ENCODE assay signal across 8 cellular contexts in the genomic region with DNA sequence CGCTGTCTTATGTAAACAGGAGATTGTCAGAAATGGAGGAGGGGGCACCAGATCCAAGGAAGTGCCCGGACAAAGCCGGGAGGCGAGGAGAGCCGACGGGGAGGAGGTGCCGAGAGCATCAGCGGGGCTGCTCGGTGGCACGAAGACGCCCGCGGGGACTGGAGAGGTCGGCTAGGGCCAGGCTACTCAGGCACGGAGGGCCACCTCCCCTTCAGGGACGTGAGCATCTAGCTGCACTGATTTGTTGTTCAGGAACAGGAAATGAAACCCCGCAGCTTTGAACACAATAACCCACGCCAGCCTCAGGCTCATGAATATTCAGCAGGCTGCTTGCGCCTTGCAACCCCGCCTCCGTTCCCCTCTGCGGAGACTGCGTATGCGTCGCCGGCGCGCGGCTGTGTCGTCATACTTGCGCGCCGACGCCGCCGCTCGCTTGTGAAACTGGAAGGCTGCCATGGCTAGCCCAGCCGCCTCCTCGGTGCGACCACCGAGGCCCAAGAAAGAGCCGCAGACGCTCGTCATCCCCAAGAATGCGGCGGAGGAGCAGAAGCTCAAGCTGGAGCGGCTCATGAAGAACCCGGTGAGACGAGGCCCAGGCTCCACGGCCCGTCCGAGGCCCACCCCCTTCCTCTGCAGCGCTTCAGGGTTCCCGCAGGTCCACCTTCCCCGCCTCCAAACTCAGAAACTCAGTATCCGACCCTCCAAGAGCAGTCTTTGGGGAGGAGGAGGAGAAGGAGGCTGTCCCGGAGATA. TPM values are rescaled to one million over a fixed set of nuclear protein-coding genes. Genes with fewer than 3 reads are reported as not detected.
A peak's percentile ranks its signal among the peaks of the same experiment; 100 is the strongest.
DNase-seq lines count a peak whose midpoint lies in the region; ATAC-seq and TF ChIP-seq lines count a peak whose summit lies in the region.

Gene PRKRIP1 (plus strand): TSS at position 406 of the 752 bp plus-strand sequence. CDS start 49 bp downstream, at position 455.

- no peaks in the 10 kb centered on the region for H3K9me3 Mint-ChIP-seq in CD8-positive, alpha-beta T cell
- H3K9me3 Mint-ChIP-seq in activated CD8-positive, alpha-beta T cell treated with anti-CD3 and anti-CD28 coated beads, Interleukin-2, amount 10 ng/mL, durations not matched to agents 7 days and 5 days (ENCODE audit: insufficient read depth) = no peaks in the 10 kb centered on the region

- peaks cover 36% of the 10 kb centered on the region for H3K36me3 Mint-ChIP-seq in CD8-positive, alpha-beta T cell
- H3K36me3 Mint-ChIP-seq in activated CD8-positive, alpha-beta T cell treated with anti-CD3 and anti-CD28 coated beads, Interleukin-2, amount 10 ng/mL, durations not matched to agents 7 days and 5 days (ENCODE audit: low read depth) = peaks cover 37% of the 10 kb centered on the region

- peaks cover 26% of the 10 kb centered on the region for H3K4me1 Mint-ChIP-seq in CD8-positive, alpha-beta T cell (ENCODE audit: low read depth)
- H3K4me1 Mint-ChIP-seq in activated CD8-positive, alpha-beta T cell treated with anti-CD3 and anti-CD28 coated beads, Interleukin-2, amount 10 ng/mL, durations not matched to agents 7 days and 5 days (ENCODE audit: low read depth) = peaks cover 18% of the 10 kb centered on the region

- no peak for TF ChIP-seq CTCF in CD8-positive, alpha-beta T cell (IDR thresholded peaks at IDR 0.05)
- no peak for TF ChIP-seq CTCF in lung (IDR thresholded peaks at IDR 0.05; ENCODE audit: control extremely low read depth, extremely low read depth)

- CTCF ChIA-PET in CD8-positive, alpha-beta T cell (lab: Charles Lee) = interaction anchor here (0.7 to 3.9 kb wide), 8 partner anchors 10 to 117 kb away, joined by 3 to 22 read pairs (median 4); no protein-coding TSS in a partner anchor
- CTCF ChIA-PET in activated CD8-positive, alpha-beta T cell treated with anti-CD3 and anti-CD28 coated beads, Interleukin-2, amount 10 ng/mL, durations not matched to agents 7 days and 5 days (lab: Charles Lee) = interaction anchor here (1.4 to 2.5 kb wide), 4 partner anchors 9 to 20 kb away, joined by 4 to 9 read pairs (median 6); no protein-coding TSS in a partner anchor

- peak within 1 kb of the TSS; percentile 97 for H3K27ac Mint-ChIP-seq in CD8-positive, alpha-beta T cell
- peak within 1 kb of the TSS; percentile 92 for H3K27ac Mint-ChIP-seq in activated CD8-positive, alpha-beta T cell treated with anti-CD3 and anti-CD28 coated beads, Interleukin-2, amount 10 ng/mL, durations not matched to agents 7 days and 5 days

- intact Hi-C loops in CD8-positive, alpha-beta T cell (cut with DNase I, micrococcal nuclease) = loop anchor here (1.0 to 10.0 kb wide), 5 partner anchors 34 to 851 kb away; partner anchors contain the start of genes ALKBH4 (in 2 of the 2), LRWD1 (in 2 of the 2) and ORAI2 (in 2 of the 2)

- peak; percentile 96 for ATAC-seq in CD8-positive, alpha-beta T cell
- ATAC-seq in GM19468 (IDR thresholded peaks at IDR 0.05; ENCODE audit: extremely low read depth, unreplicated experiment) (peak; percentile 96), lung (ENCODE audit: insufficient read depth, low FRiP score) (peak; percentile 94)
- ATAC-seq in activated CD8-positive, alpha-beta T cell treated with anti-CD3 and anti-CD28 coated beads, Interleukin-2, amount 10 ng/mL, durations not matched to agents 7 days and 5 days = peak; percentile 98

- peaks cover 13% of the 10 kb centered on the region for H3K4me1 ChIP-seq in CD8-positive, alpha-beta T cell (ENCODE audit: insufficient read depth, low read length)
- H3K4me1 ChIP-seq in ectodermal cell (ENCODE audit: control insufficient read depth, insufficient read depth, low read length) = peaks cover 5% of the 10 kb centered on the region
- peaks cover 0 to 3% of the 10 kb centered on the region in 2 donors for H3K4me1 ChIP-seq in lung (ENCODE audit: control insufficient read depth in 2 of 2, insufficient read depth in 2 of 2, low read length in 2 of 2)

- WGBS in ectodermal cell, 2 experiments = 0% methylated on average over 55 of the region's 57 CpGs
- 0% methylated on average over 54 to 55 of the region's 57 CpGs for WGBS in lung, 2 donors

- H3K27ac ChIP-seq in CD8-positive, alpha-beta T cell (ENCODE audit: low read depth, low read length) = peak within 1 kb of the TSS; percentile 82
- H3K27ac ChIP-seq in ectodermal cell (ENCODE audit: insufficient read depth, low read depth, low read length, poor library complexity, severe bottlenecking) (peak within 1 kb of the TSS; percentile 95), lung (ENCODE audit: low read depth in 1 of 2, low read length in 1 of 2) (peak within 1 kb of the TSS; percentile 45 to 87)

- no peaks in the 10 kb centered on the region for H3K27me3 Mint-ChIP-seq in CD8-positive, alpha-beta T cell (ENCODE audit: low read depth)
- H3K27me3 Mint-ChIP-seq in activated CD8-positive, alpha-beta T cell treated with anti-CD3 and anti-CD28 coated beads, Interleukin-2, amount 10 ng/mL, durations not matched to agents 7 days and 5 days (ENCODE audit: low read depth) = no peaks in the 10 kb centered on the region

- peak within 1 kb of the TSS; percentile 96 for H3K4me3 Mint-ChIP-seq in CD8-positive, alpha-beta T cell
- peak within 1 kb of the TSS; percentile 97 for H3K4me3 Mint-ChIP-seq in activated CD8-positive, alpha-beta T cell treated with anti-CD3 and anti-CD28 coated beads, Interleukin-2, amount 10 ng/mL, durations not matched to agents 7 days and 5 days

- POLR2A ChIA-PET in CD8-positive, alpha-beta T cell (lab: Charles Lee) = interaction anchor here (1.0 to 2.7 kb wide), 12 partner anchors 8 to 114 kb away, joined by 3 to 18 read pairs (median 4); partner anchors contain the start of genes ALKBH4, LRWD1 and SH2B2
- POLR2A ChIA-PET in activated CD8-positive, alpha-beta T cell treated with anti-CD3 and anti-CD28 coated beads, Interleukin-2, amount 10 ng/mL, durations not matched to agents 7 days and 5 days (lab: Charles Lee) = interaction anchor here (0.6 to 1.8 kb wide), 11 partner anchors 15 to 117 kb away, joined by 3 to 7 read pairs (median 5); no protein-coding TSS in a partner anchor

- peak within 1 kb of the TSS; percentile 84 for H3K4me3 ChIP-seq in CD8-positive, alpha-beta T cell (ENCODE audit: low read depth, low read length)
- H3K4me3 ChIP-seq in ectodermal cell (ENCODE audit: insufficient read depth, low read depth, low read length) (peak within 1 kb of the TSS; percentile 92), lung (peak within 1 kb of the TSS; percentile 67)

- peak; percentile 68 to 94 (median 78) for DNase-seq in CD8-positive, alpha-beta T cell
- DNase-seq in HS-5 (ENCODE audit: low read depth) (peak; percentile 64), NK-92 (lab: John Stamatoyannopoulos, UW; ENCODE audit: unreplicated experiment) (peak; percentile 33), lung (ENCODE audit: low spot score) (peak; percentile 86)
- peak; percentile 95 for DNase-seq in activated CD8-positive, alpha-beta T cell treated with anti-CD3 and anti-CD28 coated beads, Interleukin-2, amount 10 ng/mL, durations not matched to agents 7 days and 5 days
- peak; percentile 64 to 76 (median 72) for DNase-seq in stimulated activated CD4-positive, alpha-beta T cell treated with anti-CD3 and anti-CD28 coated beads, TNF-alpha, amount 100 ng/mL, for 24 hours (ENCODE audit: low read depth in 3 of 3)

- H3K36me3 ChIP-seq in CD8-positive, alpha-beta T cell (ENCODE audit: insufficient read depth, low read length) = peaks cover 21% of the 10 kb centered on the region
- peaks cover 26% of the 10 kb centered on the region for H3K36me3 ChIP-seq in ectodermal cell (ENCODE audit: control insufficient read depth, insufficient read depth, low read length)
- H3K36me3 ChIP-seq in lung (ENCODE audit: control insufficient read depth in 2 of 2, insufficient read depth in 2 of 2, low read length in 2 of 2) = peaks cover 8 to 9% of the 10 kb centered on the region in 2 donors

- no peaks in the 10 kb centered on the region for H3K9me3 ChIP-seq in CD8-positive, alpha-beta T cell (ENCODE audit: low read length)
- H3K9me3 ChIP-seq in ectodermal cell (ENCODE audit: control insufficient read depth, low read length) (no peaks in the 10 kb centered on the region), lung (ENCODE audit: control insufficient read depth in 2 of 2, insufficient read depth in 1 of 2, low read length in 1 of 2) (no peaks in the 10 kb centered on the region)

- H3K27me3 ChIP-seq in CD8-positive, alpha-beta T cell (ENCODE audit: insufficient read depth, low read length) = no peaks in the 10 kb centered on the region
- no peaks in the 10 kb centered on the region for H3K27me3 ChIP-seq in ectodermal cell (ENCODE audit: control insufficient read depth, insufficient read depth, low read length, poor library complexity, severe bottlenecking)
- H3K27me3 ChIP-seq in lung (ENCODE audit: control insufficient read depth, insufficient read depth) = no peaks in the 10 kb centered on the region

RNA-seq across cellular contexts. Expression of gene PRKRIP1, which starts in this region (rescaled TPM):
- 10 to 100 TPM; 51.1 to 57.2 TPM for total RNA-seq in CD8-positive, alpha-beta T cell
- total RNA-seq in activated CD8-positive, alpha-beta T cell treated with anti-CD3 and anti-CD28 coated beads, Interleukin-2, amount 10 ng/mL, durations not matched to agents 7 days and 5 days = 10 to 100 TPM; 26.8 to 28.1 TPM
- 37.8 TPM for polyA plus RNA-seq in ectodermal cell (2013, experiment 1 of 4)
- polyA plus RNA-seq in ectodermal cell (2013, experiment 2 of 4) = 39.3 TPM
- 31.9 TPM for polyA plus RNA-seq in ectodermal cell (2013, experiment 3 of 4)
- polyA plus RNA-seq in ectodermal cell (2013, experiment 4 of 4) = 39.2 TPM
- total RNA-seq in lung = 10 to 100 TPM; 21.4 to 29.2 TPM
- 10 to 100 TPM; 14.6 to 25.7 TPM for polyA plus RNA-seq in lung

Comparison
In these comparisons a context has a peak if more than half of its experiments do, and no peak if none do; other contexts are left out.
1. Peak in every context shown above with its lines: DNase-seq, ATAC-seq, H3K4me3 ChIP-seq and H3K27ac ChIP-seq.
2. DNase-seq: peak in every context shown above with its lines; median percentile 95 in activated CD8-positive, alpha-beta T cell treated with anti-CD3 and anti-CD28 coated beads, Interleukin-2, amount 10 ng/mL, durations not matched to agents 7 days and 5 days; 86 in lung; 78 in CD8-positive, alpha-beta T cell; 72 in stimulated activated CD4-positive, alpha-beta T cell treated with anti-CD3 and anti-CD28 coated beads, TNF-alpha, amount 100 ng/mL, for 24 hours; 64 in HS-5; 33 in NK-92.